ENCODE assay signal across 14 cellular contexts in genomic region chr17:12627776-12628491, GRCh38. TPM values are rescaled to one million over a fixed set of nuclear protein-coding genes. Genes with fewer than 3 reads are reported as not detected.
DNase-seq lines count a peak whose midpoint lies in the region; ATAC-seq, FAIRE-seq and TF ChIP-seq lines count a peak whose summit lies in the region.
"Had no signal": no experiment of that assay in that cellular context is flagged by ENCODE, and none has a peak within 500 bp of the region (broad histone marks: within the 10 kb centered on the region; RNA-seq: fewer than 3 reads in every experiment).

No MANE protein-coding gene starts in this region.

- peaks cover 12% of the 10 kb centered on the region for H3K4me1 ChIP-seq in IMR-90 (ENCODE audit: control insufficient read depth, insufficient read depth, low read length)
- H3K4me1 ChIP-seq in keratinocyte (ENCODE audit: control insufficient read depth, extremely low read depth, insufficient read depth, low read length), result peaks cover 2% of the 10 kb centered on the region
- peaks cover 23% of the 10 kb centered on the region for H3K4me1 ChIP-seq in testis
- no peaks in the 10 kb centered on the region for H3K4me1 ChIP-seq in esophagus squamous epithelium

- peak overlapping the region; percentile 98 for H3K4ac ChIP-seq in IMR-90 (ENCODE audit: low read depth, low read length)

- H3K9me3 ChIP-seq in IMR-90 (ENCODE audit: control insufficient read depth, insufficient read depth, low read length) (no peaks in the 10 kb centered on the region), keratinocyte (ENCODE audit: control insufficient read depth, low read depth, low read length) (no peaks in the 10 kb centered on the region), testis (no peaks in the 10 kb centered on the region), esophagus squamous epithelium (no peaks in the 10 kb centered on the region)

- H4K91ac ChIP-seq in IMR-90 (ENCODE audit: insufficient read depth, low read depth, low read length), result peak overlapping the region; percentile 96

- DNase-seq in IMR-90 (peak; percentile 83), bronchial epithelial cell (ENCODE audit: low read depth) (peak; percentile 63), keratinocyte (ENCODE audit: low read depth, low spot score) (no peak), testis (no peak), MV-4-11 (lab: John Stamatoyannopoulos, UW) (no peak), esophagus squamous epithelium (lab: John Stamatoyannopoulos, UW) (no peak), GM20000 (ENCODE audit: low spot score) (no peak)
- DNase-seq: activated effector memory CD4-positive, alpha-beta T cell treated with anti-CD3 and anti-CD28 coated beads, Interleukin-2, amount 50 U/mL, for 16 hours; CD8-positive, alpha-beta T cell; kidney; MM.1S; stimulated activated naive CD4-positive, alpha-beta T cell treated with Interleukin-2 at 50 U/mL for 16 hours had no signal

- FAIRE-seq in bronchial epithelial cell (lab: Jason Lieb, UNC), result no peak
- FAIRE-seq in keratinocyte (lab: Jason Lieb, UNC), result no peak
- FAIRE-seq: kidney had no signal

- no peak overlapping the region for H2AK9ac ChIP-seq in IMR-90 (replicated peaks; ENCODE audit: low read depth, low read length, poor library complexity)

- H2BK120ac ChIP-seq in IMR-90 (ENCODE audit: low read depth, low read length), result peak overlapping the region; percentile 98

- H3K27me3 ChIP-seq in IMR-90 (ENCODE audit: control insufficient read depth, insufficient read depth, low read length), result no peaks in the 10 kb centered on the region
- H3K27me3 ChIP-seq in bronchial epithelial cell (ENCODE audit: control insufficient read depth, insufficient read depth, low read length), result no peaks in the 10 kb centered on the region
- no peaks in the 10 kb centered on the region for H3K27me3 ChIP-seq in keratinocyte (ENCODE audit: control insufficient read depth, extremely low read depth, insufficient read depth, low read length)
- H3K27me3 ChIP-seq in testis, result no peaks in the 10 kb centered on the region
- no peaks in the 10 kb centered on the region for H3K27me3 ChIP-seq in esophagus squamous epithelium

- ATAC-seq in IMR-90 (ENCODE audit: low read depth), result peak; percentile 36
- ATAC-seq: CD8-positive, alpha-beta T cell had no signal

- peak overlapping the region; percentile 99 for H2BK20ac ChIP-seq in IMR-90 (ENCODE audit: low read depth, low read length)

- H3K14ac ChIP-seq in IMR-90 (replicated peaks; ENCODE audit: low read depth, low read length), result peak overlapping the region; percentile 90

- CTCF ChIA-PET in IMR-90 (lab: Yijun Ruan, JAX), result interaction anchor here (0.6 to 1.6 kb wide), 2 partner anchors 39 to 525 kb away, joined by 4 read pairs; no protein-coding TSS in a partner anchor

- H3K9me1 ChIP-seq in IMR-90 (ENCODE audit: insufficient read depth, low read length) (peaks cover 8% of the 10 kb centered on the region), keratinocyte (ENCODE audit: control insufficient read depth, extremely low read depth, insufficient read depth, low read length) (no peaks in the 10 kb centered on the region)

- peak overlapping the region; percentile 85 for H3K56ac ChIP-seq in IMR-90 (ENCODE audit: extremely low read depth, insufficient read depth, low read length)

- no peak overlapping the region; the same call in 1 of the 2 replicates for H3K9ac ChIP-seq in IMR-90 (ENCODE audit: low read depth, low read length)
- no peak overlapping the region for H3K9ac ChIP-seq in keratinocyte (ENCODE audit: control insufficient read depth, extremely low read depth, insufficient read depth, low read length)

- dilution Hi-C loops in IMR-90 (cut with HindIII; ENCODE audit: low sequenced_read_pairs, unreplicated experiment), result no loop called here
- dilution Hi-C loops in keratinocyte (cut with MboI; ENCODE audit: extremely low pct_ligation_motif_present, low sequenced_read_pairs), result no loop called here

- peak overlapping the region; percentile 99 for H3K18ac ChIP-seq in IMR-90 (ENCODE audit: low read depth, low read length)

- peak overlapping the region; percentile 99 for H4K5ac ChIP-seq in IMR-90 (ENCODE audit: low read depth, low read length)

- H3K23ac ChIP-seq in IMR-90 (ENCODE audit: low read depth, low read length), result peak overlapping the region; percentile 93

- intact Hi-C loops in IMR-90 (cut with micrococcal nuclease) (no loop called here), testis (cut with DNase I; ENCODE audit: low total_unique reads) (no loop called here), esophagus squamous epithelium (cut with DNase I) (no loop called here)

- peak overlapping the region; percentile 83 to 90 for H4K8ac ChIP-seq in IMR-90 (ENCODE audit: low read depth in 2 of 2, low read length in 2 of 2)

- peak overlapping the region; percentile 95 for H2BK5ac ChIP-seq in IMR-90 (ENCODE audit: low read depth, low read length, poor library complexity, severe bottlenecking)

- TF ChIP-seq RAD21 in IMR-90 (IDR thresholded peaks at IDR 0.05; ENCODE audit: low read length), result no peak

- H3K4me3 ChIP-seq in IMR-90 (ENCODE audit: insufficient read depth, low read depth, low read length) (no peak overlapping the region), bronchial epithelial cell (ENCODE audit: low read depth, low read length) (no peak overlapping the region), keratinocyte (ENCODE audit: control insufficient read depth in 2 of 3, extremely low read depth in 1 of 3, insufficient read depth in 2 of 3, low read depth in 1 of 3, low read length in 3 of 3) (no peak overlapping the region), testis (no peak overlapping the region), esophagus squamous epithelium (no peak overlapping the region)

- BruUV-seq in IMR-90 (replicated peaks; lab: Mats Ljungman, UMichigan), result no TSS peak

- H2AFZ ChIP-seq in IMR-90 (replicated peaks; ENCODE audit: low read length, poor library complexity) (peak overlapping the region; percentile 33), keratinocyte (ENCODE audit: control insufficient read depth, low read length) (peak overlapping the region; percentile 4)

- H3K79me2 ChIP-seq in keratinocyte (ENCODE audit: control insufficient read depth, insufficient read depth, low read length), result no peaks in the 10 kb centered on the region

- H3K4me2 ChIP-seq in IMR-90 (ENCODE audit: low read depth, low read length), result peak overlapping the region; percentile 52; the same call in 1 of the 2 replicates
- H3K4me2 ChIP-seq in keratinocyte (ENCODE audit: control insufficient read depth, extremely low read depth, insufficient read depth, low read depth, low read length), result no peak overlapping the region

- POLR2A ChIA-PET in IMR-90 (lab: Charles Lee; ENCODE audit: unreplicated experiment), result no interaction called here

- no peaks in the 10 kb centered on the region for H3K36me3 ChIP-seq in IMR-90 (ENCODE audit: control insufficient read depth, insufficient read depth, low read length)
- no peaks in the 10 kb centered on the region for H3K36me3 ChIP-seq in bronchial epithelial cell (ENCODE audit: control insufficient read depth, insufficient read depth, low read length)
- H3K36me3 ChIP-seq in keratinocyte (ENCODE audit: control insufficient read depth in 2 of 2, extremely low read depth in 1 of 2, insufficient read depth in 2 of 2, low read length in 2 of 2), result no peaks in the 10 kb centered on the region
- no peaks in the 10 kb centered on the region for H3K36me3 ChIP-seq in testis (ENCODE audit: low read depth, missing control alignments)
- no peaks in the 10 kb centered on the region for H3K36me3 ChIP-seq in esophagus squamous epithelium

- H3K79me1 ChIP-seq in IMR-90 (ENCODE audit: low read depth in 1 of 2, low read length in 2 of 2), result peaks cover 0 to 10% of the 10 kb centered on the region in 2 experiments; a peak in 2 of 4 replicates

- H3K27ac ChIP-seq in IMR-90 (ENCODE audit: insufficient read depth, low read length) (peak overlapping the region; percentile 89), keratinocyte (ENCODE audit: control insufficient read depth, insufficient read depth, low read length) (no peak overlapping the region), testis (peak overlapping the region; percentile 60), esophagus squamous epithelium (peak overlapping the region in 2 of 4 donors; percentile 33 to 44)

- H4K20me1 ChIP-seq in IMR-90 (ENCODE audit: insufficient read depth, low read length), result no peaks in the 10 kb centered on the region
- H4K20me1 ChIP-seq in keratinocyte (ENCODE audit: control insufficient read depth, extremely low read depth, insufficient read depth, low read length), result no peaks in the 10 kb centered on the region

- peak overlapping the region; percentile 48 for H2AK5ac ChIP-seq in IMR-90 (ENCODE audit: low read depth, low read length)

- in situ Hi-C loops in IMR-90 (cut with MboI; ENCODE audit: low sequenced_read_pairs), result no loop called here

- TF ChIP-seq POLR2A in IMR-90 (IDR thresholded peaks at IDR 0.05; ENCODE audit: low read depth, low read length) (no peak; the same call in 1 of the 2 replicates), testis (IDR thresholded peaks at IDR 0.05) (no peak), esophagus squamous epithelium (IDR thresholded peaks at IDR 0.05) (no peak)

- TF ChIP-seq CTCF in IMR-90 (conservative IDR thresholded peaks at IDR 0.05; ENCODE audit: low read depth, low read length) (no peak), bronchial epithelial cell (IDR thresholded peaks at IDR 0.05; ENCODE audit: insufficient read depth, low read length, severe bottlenecking) (no peak), keratinocyte (optimal IDR thresholded peaks at IDR 0.05 in 1 of 3, IDR thresholded peaks at IDR 0.05 in 1 of 3, conservative IDR thresholded peaks at IDR 0.05 in 1 of 3; ENCODE audit: extremely low read depth in 1 of 3, insufficient read depth in 2 of 3, low read length in 3 of 3) (no peak), testis (IDR thresholded peaks at IDR 0.05) (no peak), esophagus squamous epithelium (IDR thresholded peaks at IDR 0.05) (no peak), GM20000 (IDR thresholded peaks at IDR 0.05; ENCODE audit: extremely low read depth, missing control alignments) (no peak)

- H2BK15ac ChIP-seq in IMR-90 (ENCODE audit: low read depth, low read length), result peak overlapping the region; percentile 87; the same call in 2 of the 3 replicates

- no CpG with 5 or more reads among the region's 5 CpGs for WGBS in IMR-90 (ENCODE audit: extremely low coverage in 2 of 2, insufficient read length in 1 of 2), 2 experiments
- WGBS in testis, 2 donors, result 58 to 64% methylated on average over 5 of the region's 5 CpGs
- 51 to 59% methylated on average over 5 of the region's 5 CpGs for WGBS in esophagus squamous epithelium, 2 donors

RNA-seq across cellular contexts. Expression of gene MYOCD, which starts 37.8 kb away (rescaled TPM):
- 19.7 and 20.1 TPM in 2 replicates for total RNA-seq in IMR-90 (2012; rRNA removed)
- polyA plus RNA-seq in IMR-90 (2012; rRNA removed), result 10.6 and 12.4 TPM in 2 replicates
- 5.4 TPM in 2 replicates for polyA plus RNA-seq in IMR-90 (2012; cell fraction: cytosol; rRNA removed)
- polyA plus RNA-seq in IMR-90 (2012; cell fraction: nucleus; rRNA removed; ENCODE audit: low replicate concordance), result 8.7 and 10.9 TPM in 2 replicates
- total RNA-seq in bronchial epithelial cell, result under 0.01 TPM in 1 of 2 replicates, not detected in the other
- not detected in 3 replicates for polyA plus RNA-seq in keratinocyte
- polyA plus RNA-seq in keratinocyte (2011; ENCODE audit: low read depth), result not detected
- polyA plus RNA-seq in keratinocyte (2011; cell fraction: cytosol; rRNA removed), result not detected in 2 replicates
- not detected in 2 replicates for polyA plus RNA-seq in keratinocyte (2011; cell fraction: nucleus; rRNA removed)
- polyA plus RNA-seq in keratinocyte (2012; ENCODE audit: low replicate concordance), result not detected in 2 replicates
- polyA minus RNA-seq in keratinocyte, result not detected in 3 replicates
- not detected for polyA minus RNA-seq in keratinocyte (2011; cell fraction: cytosol; rRNA and poly(A)+ RNA removed)
- not detected in 2 replicates for polyA minus RNA-seq in keratinocyte (2011; cell fraction: nucleus; rRNA and poly(A)+ RNA removed)
- 10 to 100 TPM in 1 of 2 donors, 1 to 10 TPM in 1; 7.6 to 13.3 TPM for total RNA-seq in testis
- polyA plus RNA-seq in testis (ENCODE audit: insufficient read depth, low read depth, low replicate concordance), result 7.3 TPM
- 10 to 100 TPM in 2 of 4 donors, 1 to 10 TPM in 2; 2.3 to 27.5 (median 7.8) TPM for total RNA-seq in esophagus squamous epithelium
- total RNA-seq: CD8-positive, alpha-beta T cell; renal cortical epithelial cell; SK-MEL-5 had no signal

Comparison
In these comparisons a context has a peak if more than half of its experiments do, and no peak if none do; other contexts are left out.
1. DNase-seq: peak in IMR-90 (single experiment) and bronchial epithelial cell (single experiment); none in keratinocyte (single experiment), testis (single experiment), MV-4-11 (single experiment), esophagus squamous epithelium (single experiment) and GM20000 (single experiment).